In the genomic region with DNA sequence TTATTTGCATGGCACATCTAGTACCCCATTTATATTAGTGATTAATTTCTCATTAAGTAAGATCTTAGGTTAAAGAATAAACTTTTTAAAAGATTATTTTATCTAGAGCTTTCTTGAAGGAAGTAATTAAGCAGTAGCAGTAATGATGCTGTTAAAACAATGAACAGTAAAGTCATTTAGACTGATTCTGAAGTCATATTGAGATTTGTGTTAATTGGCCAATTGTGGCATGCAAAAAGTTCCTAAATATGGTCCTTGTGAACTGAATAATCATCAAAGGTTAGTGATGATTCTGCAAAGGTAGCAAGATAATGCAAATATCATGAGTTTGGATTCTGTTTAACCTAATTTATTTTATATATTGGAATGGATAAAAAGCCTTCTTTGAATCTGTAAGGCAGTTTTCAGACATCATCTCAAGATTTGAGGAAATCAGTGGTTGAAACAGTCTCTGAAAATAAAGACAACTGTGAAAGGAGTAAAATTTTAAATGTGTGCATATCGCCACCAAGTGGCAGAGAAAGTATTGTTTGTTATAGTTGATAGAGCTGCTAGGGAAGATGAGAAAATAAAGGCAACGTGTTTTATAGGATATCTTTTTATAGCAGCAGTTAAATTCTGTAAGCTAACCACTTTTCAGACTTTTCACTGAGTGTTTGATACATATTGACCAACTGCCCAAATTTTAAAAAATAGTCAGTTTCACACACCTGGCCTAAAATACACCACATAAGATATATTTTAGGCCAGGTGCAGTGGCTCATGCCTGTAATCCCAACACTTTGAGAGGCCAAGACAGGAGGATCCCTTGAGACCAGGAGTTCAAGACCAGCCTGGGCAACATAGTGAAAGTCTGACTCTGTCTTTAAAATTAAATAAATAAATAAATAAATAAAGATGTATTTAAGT, we compare ENCODE assay signal across 8 cellular contexts.
DNase-seq lines count a peak whose midpoint lies in the region; ATAC-seq and TF ChIP-seq lines count a peak whose summit lies in the region.

No MANE protein-coding gene starts in this region.

- ATAC-seq in HG02884 (IDR thresholded peaks at IDR 0.05; ENCODE audit: unreplicated experiment) (peak; percentile 66), gastrocnemius medialis (peak; percentile 58 to 84)
- peak; percentile 67 for ATAC-seq in activated CD8-positive, alpha-beta T cell treated with anti-CD3 and anti-CD28 coated beads, Interleukin-2, amount 10 ng/mL, durations not matched to agents 7 days and 5 days

- H3K9me3 ChIP-seq in left ventricle myocardium inferior (replicated peaks) (peaks cover 14% of the 10 kb centered on the region), gastrocnemius medialis (no peaks in the 10 kb centered on the region)

- in situ Hi-C loops in gastrocnemius medialis (cut with MboI; ENCODE audit: low sequenced_read_pairs in 4 of 4) = loop anchor here in 3 of 4 donors (10.0 to 25.0 kb wide), 3 partner anchors 326 to 498 kb away; a partner anchor contains a TSS

- TF ChIP-seq POLR2A in gastrocnemius medialis (IDR thresholded peaks at IDR 0.05) = no peak

- H3K36me3 Mint-ChIP-seq in activated CD8-positive, alpha-beta T cell treated with anti-CD3 and anti-CD28 coated beads, Interleukin-2, amount 10 ng/mL, durations not matched to agents 7 days and 5 days (ENCODE audit: low read depth) = peaks cover 27% of the 10 kb centered on the region

- H3K4me3 ChIP-seq in AG09309 (ENCODE audit: control insufficient read depth, low read depth, low read length) (no peak overlapping the region), left ventricle myocardium inferior (no peak overlapping the region), gastrocnemius medialis (no peak overlapping the region)

- H3K27ac ChIP-seq in left ventricle myocardium inferior (replicated peaks) (no peak overlapping the region), gastrocnemius medialis (no peak overlapping the region)

- peaks cover 18% of the 10 kb centered on the region for H3K36me3 ChIP-seq in left ventricle myocardium inferior
- H3K36me3 ChIP-seq in gastrocnemius medialis = peaks cover 0 to 15% of the 10 kb centered on the region in 2 donors

- DNase-seq in AG09309 (ENCODE audit: low read depth) = peak; percentile 24
- peak; percentile 28 for DNase-seq in GM04504 (ENCODE audit: low read depth)
- peak; percentile 34 for DNase-seq in NCI-H2227 (lab: John Stamatoyannopoulos, UW; ENCODE audit: unreplicated experiment)
- peak; percentile 65 for DNase-seq in activated CD8-positive, alpha-beta T cell treated with anti-CD3 and anti-CD28 coated beads, Interleukin-2, amount 10 ng/mL, durations not matched to agents 7 days and 5 days
- no peak for DNase-seq in left ventricle myocardium inferior
- DNase-seq in gastrocnemius medialis = no peak
- no peak for DNase-seq in GOT3 (lab: John Stamatoyannopoulos, UW)

- H3K4me1 ChIP-seq in left ventricle myocardium inferior (peaks cover 23% of the 10 kb centered on the region), gastrocnemius medialis (peaks cover 13% of the 10 kb centered on the region in 2 donors)

- TF ChIP-seq CTCF in AG09309 (IDR thresholded peaks at IDR 0.05; ENCODE audit: control insufficient read depth, insufficient read depth, low read depth, low read length, missing control alignments) = peak; percentile 41
- peak; percentile 76 for TF ChIP-seq CTCF in left ventricle myocardium inferior (IDR thresholded peaks at IDR 0.05; ENCODE audit: borderline replicate concordance)
- peak; percentile 35 to 70 (median 63) for TF ChIP-seq CTCF in gastrocnemius medialis (IDR thresholded peaks at IDR 0.05 in 4 of 5, conservative IDR thresholded peaks at IDR 0.05 in 1 of 5)

- no peaks in the 10 kb centered on the region for H3K27me3 Mint-ChIP-seq in activated CD8-positive, alpha-beta T cell treated with anti-CD3 and anti-CD28 coated beads, Interleukin-2, amount 10 ng/mL, durations not matched to agents 7 days and 5 days (ENCODE audit: low read depth)

- peaks cover 9% of the 10 kb centered on the region for H3K9me3 Mint-ChIP-seq in activated CD8-positive, alpha-beta T cell treated with anti-CD3 and anti-CD28 coated beads, Interleukin-2, amount 10 ng/mL, durations not matched to agents 7 days and 5 days (ENCODE audit: insufficient read depth)

- no peak overlapping the region for H3K4me3 Mint-ChIP-seq in activated CD8-positive, alpha-beta T cell treated with anti-CD3 and anti-CD28 coated beads, Interleukin-2, amount 10 ng/mL, durations not matched to agents 7 days and 5 days

- intact Hi-C loops in left ventricle myocardium inferior (cut with micrococcal nuclease) = loop anchor here (5.0 to 10.0 kb wide), 3 partner anchors 78 to 426 kb away; no protein-coding TSS in a partner anchor
- intact Hi-C loops in gastrocnemius medialis (cut with DNase I; ENCODE audit: low total_unique reads) = loop anchor here (1.0 to 5.0 kb wide), 4 partner anchors 80 to 483 kb away; no protein-coding TSS in a partner anchor

- H3K27me3 ChIP-seq in left ventricle myocardium inferior (ENCODE audit: low read depth) = no peaks in the 10 kb centered on the region
- H3K27me3 ChIP-seq in gastrocnemius medialis = no peaks in the 10 kb centered on the region

- POLR2A ChIA-PET in activated CD8-positive, alpha-beta T cell treated with anti-CD3 and anti-CD28 coated beads, Interleukin-2, amount 10 ng/mL, durations not matched to agents 7 days and 5 days (lab: Charles Lee) = interaction anchor here (1.5 kb wide), 1 partner anchor 80 kb away, joined by 5 read pairs; no protein-coding TSS in a partner anchor

- H3K27ac Mint-ChIP-seq in activated CD8-positive, alpha-beta T cell treated with anti-CD3 and anti-CD28 coated beads, Interleukin-2, amount 10 ng/mL, durations not matched to agents 7 days and 5 days = no peak overlapping the region

- CTCF ChIA-PET in activated CD8-positive, alpha-beta T cell treated with anti-CD3 and anti-CD28 coated beads, Interleukin-2, amount 10 ng/mL, durations not matched to agents 7 days and 5 days (lab: Charles Lee) = interaction anchor here (0.7 to 9.2 kb wide), 25 partner anchors 9 to 429 kb away, joined by 3 to 204 read pairs (median 5); a partner anchor contains a TSS

- H3K4me1 Mint-ChIP-seq in activated CD8-positive, alpha-beta T cell treated with anti-CD3 and anti-CD28 coated beads, Interleukin-2, amount 10 ng/mL, durations not matched to agents 7 days and 5 days (ENCODE audit: low read depth) = peaks cover 5% of the 10 kb centered on the region

Comparison
In these comparisons a context has a peak if more than half of its experiments do, and no peak if none do; other contexts are left out.
1. DNase-seq: peak in AG09309 (single experiment), GM04504 (single experiment), NCI-H2227 (single experiment) and activated CD8-positive, alpha-beta T cell treated with anti-CD3 and anti-CD28 coated beads, Interleukin-2, amount 10 ng/mL, durations not matched to agents 7 days and 5 days (single experiment); none in left ventricle myocardium inferior (single experiment), gastrocnemius medialis (0 of 2) and GOT3 (single experiment).
2. Peak in every context shown above with its lines, with median percentiles within 50 percentile points of each other: CTCF ChIP-seq and ATAC-seq.